ENCODE assay signal across 11 cellular contexts in genomic region chr7:66125052-66125694, GRCh38. TPM values are rescaled to one million over a fixed set of nuclear protein-coding genes. Genes with fewer than 3 reads are reported as not detected.
DNase-seq lines count a peak whose midpoint lies in the region; ATAC-seq and TF ChIP-seq lines count a peak whose summit lies in the region.
"Had no signal": no experiment of that assay in that cellular context is flagged by ENCODE, and none has a peak within 500 bp of the region (broad histone marks: within the 10 kb centered on the region; RNA-seq: fewer than 3 reads in every experiment).

No MANE protein-coding gene starts in this region.

- H3K27me3 Mint-ChIP-seq in activated naive CD8-positive, alpha-beta T cell treated with anti-CD3 and anti-CD28 coated beads, Interleukin-2, amount 50 U/mL, for 24 hours = no peaks in the 10 kb centered on the region

- 21 to 22% methylated on average over 4 of the region's 4 CpGs for WGBS in GM23248 (ENCODE audit: low coverage in 1 of 2, low lambda C conversion rate in 2 of 2, missing lambda C conversion rate in 2 of 2), 2 experiments
- 17% methylated on average over 4 of the region's 4 CpGs for WGBS in right lobe of liver (ENCODE audit: insufficient coverage, low coverage, low lambda C conversion rate, missing lambda C conversion rate)

- H3K27me3 ChIP-seq in GM23248 (replicated peaks; ENCODE audit: insufficient read depth) (no peaks in the 10 kb centered on the region), right lobe of liver (no peaks in the 10 kb centered on the region), left lung (no peaks in the 10 kb centered on the region)

- H3K4me2 ChIP-seq in GM23248 (ENCODE audit: unreplicated experiment) = no peak overlapping the region

- H3K79me2 ChIP-seq in GM23248 (ENCODE audit: insufficient read depth) = peaks cover 100% of the 10 kb centered on the region

- intact Hi-C loops in right lobe of liver (cut with DNase I) = no loop called here
- intact Hi-C loops in left lung (cut with DNase I) = no loop called here

- ATAC-seq in activated naive CD8-positive, alpha-beta T cell treated with anti-CD3 and anti-CD28 coated beads, Interleukin-2, amount 50 U/mL, for 24 hours = no peak
- ATAC-seq in right lobe of liver = peak in 1 of 4 donors; percentile 11
- ATAC-seq in GM19452 (IDR thresholded peaks at IDR 0.05; ENCODE audit: unreplicated experiment) = no peak
- no peak for ATAC-seq in left lung

- H3K4me1 Mint-ChIP-seq in activated naive CD8-positive, alpha-beta T cell treated with anti-CD3 and anti-CD28 coated beads, Interleukin-2, amount 50 U/mL, for 24 hours = peaks cover 47% of the 10 kb centered on the region

- H2AFZ ChIP-seq in GM23248 = no peak overlapping the region

- no peaks in the 10 kb centered on the region for H3K9me3 ChIP-seq in GM23248 (ENCODE audit: low read depth)
- H3K9me3 ChIP-seq in right lobe of liver = no peaks in the 10 kb centered on the region
- H3K9me3 ChIP-seq in left lung = no peaks in the 10 kb centered on the region

- H3K4me3 ChIP-seq in GM23248 (no peak overlapping the region), right lobe of liver (no peak overlapping the region), left lung (no peak overlapping the region)
- H3K4me3 ChIP-seq: coronary artery had no signal

- no peak for TF ChIP-seq POLR2A in right lobe of liver (IDR thresholded peaks at IDR 0.05)

- no peak for DNase-seq in GM23248
- no peak for DNase-seq in activated naive CD8-positive, alpha-beta T cell treated with anti-CD3 and anti-CD28 coated beads, Interleukin-2, amount 50 U/mL, for 24 hours
- no peak for DNase-seq in right lobe of liver
- no peak for DNase-seq in cerebellar cortex (ENCODE audit: low spot score)
- no peak for DNase-seq in RWPE1 (ENCODE audit: low spot score)
- DNase-seq in left lung = no peak
- DNase-seq: glutamatergic neuron, NCI-H774 had no signal

- POLR2A ChIA-PET in RWPE1 (lab: Yijun Ruan, JAX; ENCODE audit: low non-redundant PET) = no interaction called here

- in situ Hi-C loops in GM23248 (cut with MboI) = loop anchor here (10.0 kb wide), 1 partner anchor 90 kb away; no protein-coding TSS in a partner anchor

- TF ChIP-seq CTCF in 22Rv1 (IDR thresholded peaks at IDR 0.05) (no peak), right lobe of liver (IDR thresholded peaks at IDR 0.05) (no peak), RWPE1 (conservative IDR thresholded peaks at IDR 0.05; ENCODE audit: low read depth) (no peak), left lung (IDR thresholded peaks at IDR 0.05) (no peak)

- peak overlapping the region; percentile 48 for H3K27ac Mint-ChIP-seq in activated naive CD8-positive, alpha-beta T cell treated with anti-CD3 and anti-CD28 coated beads, Interleukin-2, amount 50 U/mL, for 24 hours

- no peak overlapping the region for H3K9ac ChIP-seq in GM23248

- no peak overlapping the region for H3K4me3 Mint-ChIP-seq in activated naive CD8-positive, alpha-beta T cell treated with anti-CD3 and anti-CD28 coated beads, Interleukin-2, amount 50 U/mL, for 24 hours

- peaks cover 4% of the 10 kb centered on the region for H3K36me3 Mint-ChIP-seq in activated naive CD8-positive, alpha-beta T cell treated with anti-CD3 and anti-CD28 coated beads, Interleukin-2, amount 50 U/mL, for 24 hours (ENCODE audit: low read depth)

- CTCF ChIA-PET in RWPE1 (lab: Yijun Ruan, JAX) = interaction anchor here (0.6 kb wide), 1 partner anchor 11 kb away, joined by 4 read pairs; the partner anchor contains the start of gene CRCP

- H3K36me3 ChIP-seq in GM23248 (ENCODE audit: low read depth) (peaks cover 13% of the 10 kb centered on the region), right lobe of liver (peaks cover 0 to 5% (median 2%) of the 10 kb centered on the region in 4 donors), left lung (peaks cover 0 to under 1% of the 10 kb centered on the region in 2 donors)

- peaks cover 25% of the 10 kb centered on the region for H3F3A ChIP-seq in GM23248 (ENCODE audit: insufficient read depth)

- H3K9me2 ChIP-seq in GM23248 (ENCODE audit: insufficient read depth) = no peaks in the 10 kb centered on the region

- peaks cover 7% of the 10 kb centered on the region; the same call in 1 of the 2 replicates for H4K20me1 ChIP-seq in GM23248 (ENCODE audit: insufficient read depth)

- H3K27ac ChIP-seq in 22Rv1 = peak overlapping the region; percentile 89
- peak overlapping the region; percentile 63 for H3K27ac ChIP-seq in GM23248
- H3K27ac ChIP-seq in right lobe of liver = peak overlapping the region; percentile 62 to 91 (median 67)
- no peak overlapping the region for H3K27ac ChIP-seq in RWPE1
- H3K27ac ChIP-seq in left lung = peak overlapping the region in 1 of 2 donors; percentile 69
- H3K27ac ChIP-seq: coronary artery had no signal

- H3K9me3 Mint-ChIP-seq in activated naive CD8-positive, alpha-beta T cell treated with anti-CD3 and anti-CD28 coated beads, Interleukin-2, amount 50 U/mL, for 24 hours = no peaks in the 10 kb centered on the region

- peaks cover 19% of the 10 kb centered on the region for H3K4me1 ChIP-seq in GM23248 (ENCODE audit: insufficient read depth)
- peaks cover 0 to 40% (median 12%) of the 10 kb centered on the region in 4 donors for H3K4me1 ChIP-seq in right lobe of liver
- H3K4me1 ChIP-seq in left lung = peaks cover 9 to 78% of the 10 kb centered on the region in 2 donors

RNA-seq across cellular contexts. Expression of gene CRCP, which starts 10.5 kb away (rescaled TPM):
- total RNA-seq in GM23248 (2014; rRNA removed; shearing (Covaris generic)) = 28.6 and 39.5 TPM in 2 replicates
- polyA plus RNA-seq in GM23248 (2016; fragmentation: Nextera tagmentation; extraction: Ambion mirVana) = 31.3 and 35.4 TPM in 2 replicates
- total RNA-seq in right lobe of liver (10 to 100 TPM; 17.2 to 38.0 (median 24.4) TPM), left lung (10 to 100 TPM; 27.1 to 29.4 TPM)

RNA-seq across cellular contexts. Expression of gene ASL, which starts 49.6 kb away (rescaled TPM):
- total RNA-seq in GM23248 (2014; rRNA removed; shearing (Covaris generic)) = 66.1 and 81.0 TPM in 2 replicates
- 54.5 and 55.4 TPM in 2 replicates for polyA plus RNA-seq in GM23248 (2016; fragmentation: Nextera tagmentation; extraction: Ambion mirVana)
- total RNA-seq in right lobe of liver (100 to 1,000 TPM; 161 to 356 (median 220) TPM), left lung (10 to 100 TPM; 49.0 to 50.6 TPM)
